ENCODE assay signal across 8 cellular contexts in the genomic region with DNA sequence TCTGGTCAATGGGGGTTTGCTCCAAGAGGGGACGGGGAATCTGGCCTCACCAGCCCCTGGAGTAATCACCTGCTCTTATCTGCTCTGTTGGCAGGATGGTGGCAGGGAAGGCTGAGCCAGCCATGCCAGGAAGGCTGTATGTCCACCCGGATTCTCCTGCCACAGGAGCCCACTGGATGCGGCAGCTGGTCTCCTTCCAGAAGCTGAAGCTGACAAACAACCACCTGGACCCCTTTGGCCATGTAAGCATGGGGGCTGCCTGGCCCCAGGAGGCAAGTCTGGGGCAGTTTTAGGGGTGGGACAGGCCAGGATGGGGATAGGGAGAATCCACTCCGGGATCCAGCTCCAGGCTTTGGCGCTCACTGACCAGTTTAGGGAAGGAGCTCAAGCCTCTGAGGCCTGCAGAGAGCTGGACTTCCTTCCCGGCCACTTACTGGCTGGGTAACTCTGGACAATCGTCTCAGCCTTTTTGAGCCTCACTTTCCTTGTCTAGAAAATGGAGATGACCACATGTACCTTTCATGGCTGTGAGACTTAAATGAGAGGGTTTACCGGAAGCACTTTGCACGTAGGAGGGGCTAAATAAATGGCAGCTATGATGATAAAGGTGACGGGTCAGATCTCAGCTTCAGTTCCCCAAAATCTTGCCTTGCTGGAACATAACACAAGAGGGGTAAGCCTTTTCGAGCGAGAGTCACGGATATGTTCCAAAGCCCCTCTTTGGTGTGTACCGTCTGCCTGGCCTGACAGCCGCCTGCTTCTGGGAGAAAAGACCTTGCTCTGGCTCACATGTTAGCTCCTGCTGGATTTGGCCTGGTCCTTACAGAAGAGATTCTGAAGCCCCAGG. TPM values are rescaled to one million over a fixed set of nuclear protein-coding genes. Genes with fewer than 3 reads are reported as not detected.
DNase-seq lines count a peak whose midpoint lies in the region; ATAC-seq and TF ChIP-seq lines count a peak whose summit lies in the region.

No MANE protein-coding gene starts in this region.

- no peak for TF ChIP-seq POLR2A in prostate gland (IDR thresholded peaks at IDR 0.05)

- 64% methylated on average over 14 of the region's 15 CpGs for WGBS in prostate gland

- no peaks in the 10 kb centered on the region for H3K36me3 ChIP-seq in naive thymus-derived CD4-positive, alpha-beta T cell (ENCODE audit: control insufficient read depth in 2 of 3, insufficient read depth in 3 of 3, low read length in 3 of 3)
- H3K36me3 ChIP-seq in prostate gland: no peaks in the 10 kb centered on the region

- no peaks in the 10 kb centered on the region for H3K9me3 ChIP-seq in naive thymus-derived CD4-positive, alpha-beta T cell (ENCODE audit: control insufficient read depth in 2 of 3, low read length in 3 of 3)
- H3K9me3 ChIP-seq in prostate gland: no peaks in the 10 kb centered on the region

- H3K27ac ChIP-seq in naive thymus-derived CD4-positive, alpha-beta T cell (ENCODE audit: low read depth, low read length): no peak overlapping the region
- H3K27ac ChIP-seq in prostate gland: no peak overlapping the region

- POLR2A ChIA-PET in naive thymus-derived CD4-positive, alpha-beta T cell (lab: Charles Lee): no interaction called here

- H3K27me3 Mint-ChIP-seq in dendritic cell treated with granulocyte-macrophage colony-stimulating factor and Interleukin-4, amounts not matched to agents 40 ng/mL and 50 ng/mL, for 4 days: peaks cover 45% of the 10 kb centered on the region
- peaks cover 13 to 36% (median 28%) of the 10 kb centered on the region in 5 donors for H3K27me3 Mint-ChIP-seq in naive thymus-derived CD4-positive, alpha-beta T cell

- no peaks in the 10 kb centered on the region for H3K4me1 ChIP-seq in naive thymus-derived CD4-positive, alpha-beta T cell (ENCODE audit: control insufficient read depth in 2 of 2, insufficient read depth in 2 of 2, low read length in 2 of 2)
- no peaks in the 10 kb centered on the region for H3K4me1 ChIP-seq in prostate gland (replicated peaks)

- H3K4me3 Mint-ChIP-seq in dendritic cell treated with granulocyte-macrophage colony-stimulating factor and Interleukin-4, amounts not matched to agents 40 ng/mL and 50 ng/mL, for 4 days: no peak overlapping the region
- no peak overlapping the region for H3K4me3 Mint-ChIP-seq in naive thymus-derived CD4-positive, alpha-beta T cell

- peak; percentile 5 for DNase-seq in GM12864 (ENCODE audit: low read depth)
- peak; percentile 20 for DNase-seq in NCI-H460 (ENCODE audit: extremely low read depth, low read depth)
- no peak for DNase-seq in naive thymus-derived CD4-positive, alpha-beta T cell
- DNase-seq in NCI-H748 treated with DMSO at 0.1 percent for 48 hours (lab: John Stamatoyannopoulos, UW): no peak
- DNase-seq in stimulated activated CD4-positive, alpha-beta T cell treated with anti-CD3 and anti-CD28 coated beads, Interleukin-4, amount 100 ng/mL, for 1 hour: no peak
- no peak for DNase-seq in prostate gland (ENCODE audit: low spot score)

- H3K4me1 Mint-ChIP-seq in dendritic cell treated with granulocyte-macrophage colony-stimulating factor and Interleukin-4, amounts not matched to agents 40 ng/mL and 50 ng/mL, for 4 days (ENCODE audit: low read depth): peaks cover 19% of the 10 kb centered on the region
- H3K4me1 Mint-ChIP-seq in naive thymus-derived CD4-positive, alpha-beta T cell: peaks cover 1 to 5% (median 3%) of the 10 kb centered on the region in 7 donors

- no peaks in the 10 kb centered on the region for H3K27me3 ChIP-seq in naive thymus-derived CD4-positive, alpha-beta T cell (ENCODE audit: control insufficient read depth in 2 of 2, insufficient read depth in 2 of 2, low read length in 2 of 2)
- peaks cover 2% of the 10 kb centered on the region for H3K27me3 ChIP-seq in prostate gland (replicated peaks; ENCODE audit: insufficient read depth)

- peak overlapping the region; percentile 15 for H3K27ac Mint-ChIP-seq in dendritic cell treated with granulocyte-macrophage colony-stimulating factor and Interleukin-4, amounts not matched to agents 40 ng/mL and 50 ng/mL, for 4 days
- no peak overlapping the region for H3K27ac Mint-ChIP-seq in naive thymus-derived CD4-positive, alpha-beta T cell

- TF ChIP-seq CTCF in GM12864 (IDR thresholded peaks at IDR 0.05; ENCODE audit: low read depth, low read length, missing control alignments) (no peak), prostate gland (IDR thresholded peaks at IDR 0.05) (no peak)

- ATAC-seq in naive thymus-derived CD4-positive, alpha-beta T cell: peak; percentile 47
- ATAC-seq in GM19463 (IDR thresholded peaks at IDR 0.05; ENCODE audit: unreplicated experiment): no peak

- no peaks in the 10 kb centered on the region for H3K9me3 Mint-ChIP-seq in dendritic cell treated with granulocyte-macrophage colony-stimulating factor and Interleukin-4, amounts not matched to agents 40 ng/mL and 50 ng/mL, for 4 days
- H3K9me3 Mint-ChIP-seq in naive thymus-derived CD4-positive, alpha-beta T cell: no peaks in the 10 kb centered on the region

- H3K36me3 Mint-ChIP-seq in dendritic cell treated with granulocyte-macrophage colony-stimulating factor and Interleukin-4, amounts not matched to agents 40 ng/mL and 50 ng/mL, for 4 days (ENCODE audit: low read depth): no peaks in the 10 kb centered on the region
- H3K36me3 Mint-ChIP-seq in naive thymus-derived CD4-positive, alpha-beta T cell: no peaks in the 10 kb centered on the region

- intact Hi-C loops in dendritic cell treated with granulocyte-macrophage colony-stimulating factor and Interleukin-4, amounts not matched to agents 40 ng/mL and 50 ng/mL, for 4 days (cut with micrococcal nuclease): loop anchor here (2.0 kb wide), 1 partner anchor 57 kb away; no protein-coding TSS in a partner anchor
- intact Hi-C loops in naive thymus-derived CD4-positive, alpha-beta T cell (cut with micrococcal nuclease): no loop called here
- intact Hi-C loops in prostate gland (cut with DNase I): no loop called here

- no peak overlapping the region for H3K4me3 ChIP-seq in GM12864 (ENCODE audit: low read depth, low read length)
- no peak overlapping the region for H3K4me3 ChIP-seq in naive thymus-derived CD4-positive, alpha-beta T cell (ENCODE audit: low read length)
- H3K4me3 ChIP-seq in prostate gland: no peak overlapping the region

- CTCF ChIA-PET in naive thymus-derived CD4-positive, alpha-beta T cell (lab: Charles Lee): no interaction called here

RNA-seq across cellular contexts. Expression of a gene that starts 15.4 kb away (rescaled TPM):
- 0.07 and 0.20 TPM in 2 replicates for total RNA-seq in NCI-H460 (2014; rRNA removed; shearing (Covaris generic))
- not detected in 2 replicates for polyA plus RNA-seq in NCI-H460 (2014; cell fraction: nucleus; rRNA removed)
- not detected for total RNA-seq in naive thymus-derived CD4-positive, alpha-beta T cell
- not detected for polyA plus RNA-seq in naive thymus-derived CD4-positive, alpha-beta T cell
- total RNA-seq in prostate gland: 1 to 10 TPM; 3.5 to 5.0 TPM

Comparison
In these comparisons a context has a peak if more than half of its experiments do, and no peak if none do; other contexts are left out.
1. DNase-seq: peak in GM12864 (single experiment) and NCI-H460 (single experiment); none in naive thymus-derived CD4-positive, alpha-beta T cell (0 of 9), NCI-H748 treated with DMSO at 0.1 percent for 48 hours (single experiment), stimulated activated CD4-positive, alpha-beta T cell treated with anti-CD3 and anti-CD28 coated beads, Interleukin-4, amount 100 ng/mL, for 1 hour (single experiment) and prostate gland (single experiment).